ENCODE assay signal across 1 cellular context in genomic region chr22:39300198-39300830, GRCh38.
TF ChIP-seq lines count a peak whose summit lies in the region.

No MANE protein-coding gene starts in this region.

TF ChIP-seq in HCT116, 20 proteins besides CTCF, POLR2A, EP300 and RAD21 (continued from another document):
- TF ChIP-seq POLR2AphosphoS5 (IDR thresholded peaks at IDR 0.05; ENCODE audit: low read depth, low read length) (no peak), TCF7L2 (IDR thresholded peaks at IDR 0.05; ENCODE audit: borderline replicate concordance, extremely low read depth, insufficient read depth, insufficient read length) (no peak), ELF1 (IDR thresholded peaks at IDR 0.05; ENCODE audit: borderline replicate concordance, low read depth) (no peak), CBX3 (IDR thresholded peaks at IDR 0.05; ENCODE audit: low read depth) (no peak), EGR1 (IDR thresholded peaks at IDR 0.05; ENCODE audit: low read depth) (no peak), EZH2 (IDR thresholded peaks at IDR 0.05) (no peak), CEBPB (IDR thresholded peaks at IDR 0.05; ENCODE audit: low read depth) (no peak), YY1 (IDR thresholded peaks at IDR 0.05; ENCODE audit: extremely low read depth, insufficient replicate concordance, low read depth, low read length) (no peak)
